23 cellular contexts compared by ENCODE assay signal in the genomic region with DNA sequence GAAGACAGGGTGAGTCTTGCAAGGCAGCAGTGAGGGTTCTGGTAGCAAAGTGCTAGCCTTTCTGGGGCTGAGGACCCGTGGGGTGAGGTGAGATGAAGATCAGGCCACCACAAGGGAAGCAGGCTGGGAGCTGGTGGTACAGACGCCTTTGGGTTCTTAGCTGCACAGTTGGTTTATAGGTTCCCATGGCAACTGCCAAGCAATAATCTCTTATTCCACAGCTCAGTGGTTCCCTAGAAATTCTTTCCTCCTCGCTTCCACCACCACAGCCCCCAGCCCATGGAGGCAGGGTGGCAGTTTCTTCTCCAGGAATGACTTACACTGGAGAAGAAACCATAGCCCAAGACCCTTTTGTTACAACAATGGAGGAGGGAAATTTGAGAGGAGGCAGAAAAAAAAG.
"Had no signal": no experiment of that assay in that cellular context is flagged by ENCODE, and none has a peak within 500 bp of the region (broad histone marks: within the 10 kb centered on the region; RNA-seq: fewer than 3 reads in every experiment).

No MANE protein-coding gene starts in this region.

- ATAC-seq: activated CD8-positive, alpha-beta T cell treated with anti-CD3 and anti-CD28 coated beads, Interleukin-2, amount 10 ng/mL, durations not matched to agents 7 days and 5 days; PC-3; T-helper 17 cell; WTC11 had no signal

- DNase-seq: activated CD4-positive, alpha-beta T cell treated with anti-CD3 and anti-CD28 coated beads for 48 hours; activated CD4-positive, alpha-beta T cell treated with anti-CD3 and anti-CD28 coated beads, Interleukin-2, amount 50 U/mL, for 4 hours; activated CD4-positive, CD25-positive, alpha-beta regulatory T cell treated with anti-CD3 and anti-CD28 coated beads, Interleukin-2, amount 50 U/mL, for 72 hours; activated CD8-positive, alpha-beta memory T cell treated with anti-CD3 and anti-CD28 coated beads, Interleukin-2, amount 50 U/mL, for 48 hours; activated CD8-positive, alpha-beta T cell treated with anti-CD3 and anti-CD28 coated beads, Interleukin-2, amount 10 ng/mL, durations not matched to agents 7 days and 5 days; activated naive CD4-positive, alpha-beta T cell treated with anti-CD3 and anti-CD28 coated beads, Interleukin-2, amount 50 U/mL, for 16 hours; activated naive CD8-positive, alpha-beta T cell treated with anti-CD3 and anti-CD28 coated beads, Interleukin-2, amount 10 ng/mL, durations not matched to agents 7 days and 5 days; activated T-cell treated with anti-CD3 and anti-CD28 coated beads, Interleukin-2, amount 50 U/mL, for 1 hour; adrenal gland; NCI-H1105 treated with DMSO at 0.1 percent for 48 hours; NCI-H1436 treated with DMSO at 0.1 percent for 48 hours; NCI-H187; NCI-H2081; NCI-H2171; NCI-H345; NCI-H510A; NCI-H774; NK-92 treated with Interleukin-12 subunit alpha and Interleukin-12 subunit beta, amount 100 ng/mL, for 24 hours; PC-3; SIG-M5; T-helper 17 cell; T-helper 9 cell had no signal
